10 cellular contexts compared by ENCODE assay signal in genomic region chr21:40895697-40896096, GRCh38. TPM values are rescaled to one million over a fixed set of nuclear protein-coding genes. Genes with fewer than 3 reads are reported as not detected.
"Had no signal": no experiment of that assay in that cellular context is flagged by ENCODE, and none has a peak within 500 bp of the region (broad histone marks: within the 10 kb centered on the region; RNA-seq: fewer than 3 reads in every experiment).

No MANE protein-coding gene starts in this region.

RNA-seq across cellular contexts. Expression of gene DSCAM, which starts 48.7 kb away (rescaled TPM):
- total RNA-seq: OCI-LY7, PC-3, PC-9, Right ventricle myocardium inferior, Right ventricle myocardium superior, RPMI7951, SJSA1, SK-MEL-5, T-cell had no signal
- polyA plus RNA-seq: SK-N-SH had no signal
